In genomic region chr2:64405476-64406406, GRCh38 we compare ENCODE assay signal across 11 cellular contexts. TPM values are rescaled to one million over a fixed set of nuclear protein-coding genes. Genes with fewer than 3 reads are reported as not detected.
A peak's percentile ranks its signal among the peaks of the same experiment; 100 is the strongest.
DNase-seq lines count a peak whose midpoint lies in the region; ATAC-seq and TF ChIP-seq lines count a peak whose summit lies in the region.
"Had no signal": no experiment of that assay in that cellular context is flagged by ENCODE, and none has a peak within 500 bp of the region (broad histone marks: within the 10 kb centered on the region; RNA-seq: fewer than 3 reads in every experiment).

No MANE protein-coding gene starts in this region.

- no peaks in the 10 kb centered on the region for H3K27me3 ChIP-seq in rectal smooth muscle tissue (ENCODE audit: control insufficient read depth, insufficient read depth, low read length)
- H3K27me3 ChIP-seq in naive thymus-derived CD4-positive, alpha-beta T cell (ENCODE audit: control insufficient read depth in 2 of 2, insufficient read depth in 2 of 2, low read length in 2 of 2): no peaks in the 10 kb centered on the region
- H3K27me3 ChIP-seq: body of pancreas had no signal

- TF ChIP-seq CTCF in RWPE1 (conservative IDR thresholded peaks at IDR 0.05; ENCODE audit: low read depth) (no peak), foreskin fibroblast (IDR thresholded peaks at IDR 0.05; ENCODE audit: low read depth, low read length) (no peak)

- H3K27ac ChIP-seq in RWPE1 (peak overlapping the region; percentile 8; the same call in 1 of the 2 replicates), rectal smooth muscle tissue (ENCODE audit: low read depth, low read length) (no peak overlapping the region)
- no peak overlapping the region for H3K27ac ChIP-seq in naive thymus-derived CD4-positive, alpha-beta T cell (ENCODE audit: low read depth, low read length)

- POLR2A ChIA-PET in RWPE1 (lab: Yijun Ruan, JAX; ENCODE audit: low non-redundant PET): no interaction called here
- POLR2A ChIA-PET in naive thymus-derived CD4-positive, alpha-beta T cell (lab: Charles Lee): no interaction called here

- H3K27ac Mint-ChIP-seq in naive thymus-derived CD4-positive, alpha-beta T cell: no peak overlapping the region

- H3K36me3 ChIP-seq in rectal smooth muscle tissue (ENCODE audit: control insufficient read depth, insufficient read depth, low read length): no peaks in the 10 kb centered on the region
- no peaks in the 10 kb centered on the region for H3K36me3 ChIP-seq in naive thymus-derived CD4-positive, alpha-beta T cell (ENCODE audit: control insufficient read depth in 2 of 3, insufficient read depth in 3 of 3, low read length in 3 of 3)

- no peak overlapping the region for H3K4me3 Mint-ChIP-seq in naive thymus-derived CD4-positive, alpha-beta T cell
- H3K4me3 Mint-ChIP-seq in activated T-cell treated with anti-CD3 and anti-CD28 coated beads, Interleukin-2, amount 50 U/mL, for 4 hours: no peak overlapping the region

- H3K36me3 Mint-ChIP-seq in naive thymus-derived CD4-positive, alpha-beta T cell: no peaks in the 10 kb centered on the region
- no peaks in the 10 kb centered on the region for H3K36me3 Mint-ChIP-seq in activated T-cell treated with anti-CD3 and anti-CD28 coated beads, Interleukin-2, amount 50 U/mL, for 4 hours (ENCODE audit: insufficient read depth)

- H3K9me3 ChIP-seq in naive thymus-derived CD4-positive, alpha-beta T cell (ENCODE audit: control insufficient read depth in 2 of 3, low read length in 3 of 3): no peaks in the 10 kb centered on the region
- H3K9me3 ChIP-seq: body of pancreas had no signal

- peaks cover 0 to 3% (median 0%) of the 10 kb centered on the region in 7 donors for H3K4me1 Mint-ChIP-seq in naive thymus-derived CD4-positive, alpha-beta T cell
- no peaks in the 10 kb centered on the region for H3K4me1 Mint-ChIP-seq in activated T-cell treated with anti-CD3 and anti-CD28 coated beads, Interleukin-2, amount 50 U/mL, for 4 hours (ENCODE audit: low read depth)

- intact Hi-C loops in naive thymus-derived CD4-positive, alpha-beta T cell (cut with micrococcal nuclease): no loop called here

- H3K4me1 ChIP-seq in rectal smooth muscle tissue (ENCODE audit: control insufficient read depth, insufficient read depth, low read length): peaks cover 7% of the 10 kb centered on the region
- no peaks in the 10 kb centered on the region for H3K4me1 ChIP-seq in naive thymus-derived CD4-positive, alpha-beta T cell (ENCODE audit: control insufficient read depth in 2 of 2, insufficient read depth in 2 of 2, low read length in 2 of 2)

- CTCF ChIA-PET in RWPE1 (lab: Yijun Ruan, JAX): interaction anchor here (1.5 kb wide), 1 partner anchor 82 kb away, joined by 4 read pairs; no protein-coding TSS in a partner anchor
- CTCF ChIA-PET in naive thymus-derived CD4-positive, alpha-beta T cell (lab: Charles Lee): no interaction called here

- H3K9me3 Mint-ChIP-seq in naive thymus-derived CD4-positive, alpha-beta T cell: peaks cover 0 to 2% (median 0%) of the 10 kb centered on the region in 11 donors
- no peaks in the 10 kb centered on the region for H3K9me3 Mint-ChIP-seq in activated T-cell treated with anti-CD3 and anti-CD28 coated beads, Interleukin-2, amount 50 U/mL, for 4 hours

- peaks cover 0 to 27% (median 0%) of the 10 kb centered on the region in 5 donors for H3K27me3 Mint-ChIP-seq in naive thymus-derived CD4-positive, alpha-beta T cell
- H3K27me3 Mint-ChIP-seq in activated T-cell treated with anti-CD3 and anti-CD28 coated beads, Interleukin-2, amount 50 U/mL, for 4 hours (ENCODE audit: low read depth): no peaks in the 10 kb centered on the region

- peak overlapping the region in 1 of 2 donors; percentile 47 for H3K4me3 ChIP-seq in foreskin fibroblast (ENCODE audit: low read depth in 1 of 2, low read length in 2 of 2)
- peak overlapping the region; percentile 29 for H3K4me3 ChIP-seq in rectal smooth muscle tissue (ENCODE audit: low read length)
- H3K4me3 ChIP-seq in naive thymus-derived CD4-positive, alpha-beta T cell (ENCODE audit: low read length): no peak overlapping the region
- H3K4me3 ChIP-seq: body of pancreas had no signal

- no peak for ATAC-seq in naive thymus-derived CD4-positive, alpha-beta T cell
- ATAC-seq in activated T-cell treated with anti-CD3 and anti-CD28 coated beads, Interleukin-2, amount 50 U/mL, for 4 hours: no peak
- no peak for ATAC-seq in HG02642 (IDR thresholded peaks at IDR 0.05; ENCODE audit: poor library complexity, unreplicated experiment)

- DNase-seq in DMS 273 treated with DMSO at 0.1 percent for 48 hours (lab: John Stamatoyannopoulos, UW) (peak; percentile 24), RWPE1 (ENCODE audit: low spot score) (no peak), foreskin fibroblast (peak; percentile 92 to 95), cerebellum (ENCODE audit: low spot score) (no peak)
- no peak for DNase-seq in naive thymus-derived CD4-positive, alpha-beta T cell
- no peak for DNase-seq in activated T-cell treated with anti-CD3 and anti-CD28 coated beads, Interleukin-2, amount 50 U/mL, for 4 hours
- DNase-seq: DND-41, midbrain had no signal

- H3K9ac ChIP-seq in rectal smooth muscle tissue (ENCODE audit: low read length): no peak overlapping the region

RNA-seq across cellular contexts. Expression of gene LGALSL, which starts 48.2 kb away (rescaled TPM):
- 1 to 10 TPM in 2 of 5 experiments, under 1 TPM in 2, not detected in 1; 0.11 to 1.5 (median 0.72) TPM for total RNA-seq in naive thymus-derived CD4-positive, alpha-beta T cell
- under 1 TPM; 0.20 to 0.58 TPM for polyA plus RNA-seq in naive thymus-derived CD4-positive, alpha-beta T cell
- total RNA-seq in activated T-cell treated with anti-CD3 and anti-CD28 coated beads, Interleukin-2, amount 50 U/mL, for 4 hours: 1 to 10 TPM in 2 of 3 donors, under 1 TPM in 1; 0.73 to 2.3 (median 1.9) TPM
- 24.8 TPM for total RNA-seq in cerebellum

Comparison
In these comparisons a context has a peak if more than half of its experiments do, and no peak if none do; other contexts are left out.
1. DNase-seq: peak in DMS 273 treated with DMSO at 0.1 percent for 48 hours (single experiment) and foreskin fibroblast (2 of 2); none in RWPE1 (single experiment), naive thymus-derived CD4-positive, alpha-beta T cell (0 of 9), activated T-cell treated with anti-CD3 and anti-CD28 coated beads, Interleukin-2, amount 50 U/mL, for 4 hours (single experiment) and cerebellum (single experiment).